Comparison of ENCODE assay signal across 1 cellular context in the genomic region with DNA sequence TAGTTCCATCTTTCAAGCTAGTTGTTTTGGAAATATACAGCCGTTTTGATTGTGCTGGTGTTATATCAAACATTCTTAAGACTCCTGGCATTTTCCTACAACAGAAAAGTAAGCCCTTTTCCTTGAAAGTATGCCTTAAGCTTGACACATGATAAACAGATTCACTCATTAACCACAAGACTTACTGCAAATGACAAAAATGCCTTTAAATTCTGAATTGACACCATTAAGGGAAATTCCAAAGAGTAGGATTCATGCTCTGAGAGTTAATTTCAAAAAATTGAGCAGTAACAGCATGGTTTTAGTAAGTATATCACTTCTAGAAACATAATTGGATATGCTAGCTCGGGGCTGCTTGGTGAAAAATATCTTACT.
TF ChIP-seq lines count a peak whose summit lies in the region.

No MANE protein-coding gene starts in this region.

TF ChIP-seq in HepG2, 621 proteins besides CTCF, POLR2A, EP300 and RAD21:
- TF ChIP-seq ZNF274 (CRISPR knock-in tag; IDR thresholded peaks at IDR 0.05) = no peak
- no peak for TF ChIP-seq NRL (CRISPR knock-in tag; IDR thresholded peaks at IDR 0.05; ENCODE audit: borderline replicate concordance)
